8 cellular contexts compared by ENCODE assay signal in the genomic region with DNA sequence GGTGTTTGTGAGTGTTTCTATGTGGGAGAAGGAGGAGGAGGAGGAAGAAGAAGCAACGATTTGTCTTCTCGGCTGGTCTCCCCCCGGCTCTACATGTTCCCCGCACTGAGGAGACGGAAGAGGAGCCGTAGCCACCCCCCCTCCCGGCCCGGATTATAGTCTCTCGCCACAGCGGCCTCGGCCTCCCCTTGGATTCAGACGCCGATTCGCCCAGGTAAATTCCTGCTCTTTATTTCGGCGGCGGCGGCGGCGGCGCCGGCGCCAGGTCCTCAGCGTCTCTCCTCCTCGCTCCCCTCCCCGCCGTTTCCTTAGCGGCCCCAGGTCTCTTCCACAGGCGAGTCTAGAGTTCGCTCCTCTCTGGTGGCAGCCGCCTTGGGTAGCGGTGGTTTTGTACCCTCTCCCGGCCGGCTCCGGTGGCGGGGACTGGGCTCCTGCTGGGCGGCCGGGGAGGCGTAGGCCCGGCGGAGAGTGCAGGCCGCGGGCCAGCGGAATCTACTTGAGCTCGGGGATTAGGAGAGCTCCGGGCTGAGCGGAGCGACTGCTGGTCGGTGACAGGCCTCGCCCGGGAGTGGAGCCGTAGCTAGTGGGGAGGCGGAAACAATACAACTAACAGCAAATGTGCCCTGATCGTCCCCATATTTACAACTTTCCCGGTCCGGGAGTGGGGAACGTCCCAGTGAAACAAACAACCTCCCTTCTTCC. TPM values are rescaled to one million over a fixed set of nuclear protein-coding genes. Genes with fewer than 3 reads are reported as not detected.
DNase-seq lines count a peak whose midpoint lies in the region; ATAC-seq and TF ChIP-seq lines count a peak whose summit lies in the region.

No MANE protein-coding gene starts in this region.

- POLR2A ChIA-PET in OCI-LY7 (lab: Charles Lee) = interaction anchor here (0.6 to 2.3 kb wide), 5 partner anchors 12 to 194 kb away, joined by 3 to 11 read pairs (median 5); no protein-coding TSS in a partner anchor

- H3K79me2 ChIP-seq in OCI-LY7 (ENCODE audit: insufficient read depth, low read depth, low read length) (peaks cover 96% of the 10 kb centered on the region), neural cell (replicated peaks; ENCODE audit: insufficient read depth, low read length) (peaks cover 88% of the 10 kb centered on the region)

- peak overlapping the region; percentile 91 for H3K27ac ChIP-seq in OCI-LY7 (ENCODE audit: low read depth, low read length, poor library complexity, severe bottlenecking)
- peak overlapping the region; percentile 96 for H3K27ac ChIP-seq in neural cell (ENCODE audit: low read length)

- H3K27ac Mint-ChIP-seq in stimulated activated naive CD8-positive, alpha-beta T cell treated with anti-CD3 and anti-CD28 coated beads, Interleukin-15, amount 100 ng/mL, for 72 hours = peak overlapping the region; percentile 97 to 98

- H3K9ac ChIP-seq in neural cell (ENCODE audit: low read length) = peak overlapping the region; percentile 97

- H3K4me3 Mint-ChIP-seq in stimulated activated naive CD8-positive, alpha-beta T cell treated with anti-CD3 and anti-CD28 coated beads, Interleukin-15, amount 100 ng/mL, for 72 hours = peak overlapping the region; percentile 94 to 98

- DNase-seq in Ammon's horn (ENCODE audit: low spot score) = peak; percentile 77
- DNase-seq in HUDEP-2 (lab: John Stamatoyannopoulos, UW; ENCODE audit: unreplicated experiment in 76 of 76) = peak in 53 of 76 experiments; percentile 1 to 70 (median 35)
- DNase-seq in OCI-LY7 (ENCODE audit: low spot score) = peak; percentile 78
- peak; percentile 44 for DNase-seq in activated T-helper 9 cell treated with anti-CD3 and anti-CD28 coated beads, Interleukin-2, amount 50 U/mL, for 16 hours (ENCODE audit: low read depth)
- peak; percentile 70 for DNase-seq in fibroblast of villous mesenchyme (ENCODE audit: low read depth)
- peak; percentile 70 to 74 for DNase-seq in stimulated activated naive CD8-positive, alpha-beta T cell treated with anti-CD3 and anti-CD28 coated beads, Interleukin-15, amount 100 ng/mL, for 72 hours

- BruUV-seq in OCI-LY7 (replicated peaks; lab: Mats Ljungman, UMichigan) = no TSS peak

- peaks cover 43% of the 10 kb centered on the region for H3K4me1 ChIP-seq in OCI-LY7 (ENCODE audit: insufficient read depth, low read length, poor library complexity, severe bottlenecking)

- H3K36me3 ChIP-seq in OCI-LY7 (ENCODE audit: insufficient read depth, low read length) (peaks cover 15% of the 10 kb centered on the region), neural cell (ENCODE audit: insufficient read depth, low read length) (no peaks in the 10 kb centered on the region)

- H3K4me2 ChIP-seq in OCI-LY7 (ENCODE audit: low read length) = peak overlapping the region; percentile 77
- H3K4me2 ChIP-seq in neural cell (ENCODE audit: low read length) = peak overlapping the region; percentile 96

- H3K27me3 ChIP-seq in neural cell (ENCODE audit: insufficient read depth, low read depth, low read length) = no peaks in the 10 kb centered on the region

- no peak for TF ChIP-seq RAD21 in neural cell (conservative IDR thresholded peaks at IDR 0.05)

- H3F3A ChIP-seq in neural cell (ENCODE audit: insufficient read depth, low read length, poor library complexity, severe bottlenecking) = no peaks in the 10 kb centered on the region

- peaks cover 49% of the 10 kb centered on the region for H3K4me1 Mint-ChIP-seq in stimulated activated naive CD8-positive, alpha-beta T cell treated with anti-CD3 and anti-CD28 coated beads, Interleukin-15, amount 100 ng/mL, for 72 hours

- H3K9me2 ChIP-seq in OCI-LY7 (ENCODE audit: insufficient read depth, low read length) (no peaks in the 10 kb centered on the region), neural cell (ENCODE audit: insufficient read depth, low read length) (no peaks in the 10 kb centered on the region)

- peak overlapping the region; percentile 82 for H3K4me3 ChIP-seq in OCI-LY7 (ENCODE audit: low read depth, low read length, poor library complexity, severe bottlenecking)
- H3K4me3 ChIP-seq in fibroblast of villous mesenchyme (ENCODE audit: low read depth, low read length) = peak overlapping the region; percentile 87
- H3K4me3 ChIP-seq in neural cell (ENCODE audit: low read length) = peak overlapping the region; percentile 85

- H3K9me3 ChIP-seq in OCI-LY7 (ENCODE audit: low read length) (no peaks in the 10 kb centered on the region), neural cell (ENCODE audit: low read length) (no peaks in the 10 kb centered on the region)

- H4K20me1 ChIP-seq in OCI-LY7 (ENCODE audit: insufficient read depth, low read length) (peaks cover 69% of the 10 kb centered on the region), neural cell (ENCODE audit: insufficient read depth) (peaks cover 17% of the 10 kb centered on the region)

- no peaks in the 10 kb centered on the region for H3K9me3 Mint-ChIP-seq in stimulated activated naive CD8-positive, alpha-beta T cell treated with anti-CD3 and anti-CD28 coated beads, Interleukin-15, amount 100 ng/mL, for 72 hours

- ATAC-seq in GM19452 (IDR thresholded peaks at IDR 0.05; ENCODE audit: unreplicated experiment) = peak; percentile 17
- ATAC-seq in stimulated activated naive CD8-positive, alpha-beta T cell treated with anti-CD3 and anti-CD28 coated beads, Interleukin-15, amount 100 ng/mL, for 72 hours = peak; percentile 58

- intact Hi-C loops in OCI-LY7 (cut with micrococcal nuclease; ENCODE audit: unreplicated experiment) = loop anchor here (1.0 to 10.0 kb wide), 6 partner anchors 65 to 1962 kb away; a partner anchor contains a TSS

- H2AFZ ChIP-seq in OCI-LY7 (ENCODE audit: low read length) (peak overlapping the region; percentile 48), neural cell (ENCODE audit: low read depth, low read length) (peak overlapping the region; percentile 40)

- CTCF ChIA-PET in OCI-LY7 (lab: Charles Lee; ENCODE audit: unreplicated experiment) = no interaction called here

- TF ChIP-seq EP300 in neural cell (conservative IDR thresholded peaks at IDR 0.05; ENCODE audit: poor library complexity, severe bottlenecking) = no peak

- TF ChIP-seq CTCF in OCI-LY7 (conservative IDR thresholded peaks at IDR 0.05; ENCODE audit: low read length) (no peak), fibroblast of villous mesenchyme (IDR thresholded peaks at IDR 0.05; ENCODE audit: insufficient read depth, low read depth, low read length) (no peak), neural cell (IDR thresholded peaks at IDR 0.05; ENCODE audit: poor library complexity, severe bottlenecking) (no peak)

- H3K27me3 Mint-ChIP-seq in stimulated activated naive CD8-positive, alpha-beta T cell treated with anti-CD3 and anti-CD28 coated beads, Interleukin-15, amount 100 ng/mL, for 72 hours = no peaks in the 10 kb centered on the region

TF ChIP-seq in neural cell, 6 proteins besides CTCF, POLR2A, EP300 and RAD21:
- TF ChIP-seq MXI1 (conservative IDR thresholded peaks at IDR 0.05; ENCODE audit: poor library complexity, severe bottlenecking) = peak; percentile 27
- TF ChIP-seq EZH2 (IDR thresholded peaks at IDR 0.05; ENCODE audit: borderline replicate concordance, insufficient read depth, low read length, poor library complexity, severe bottlenecking) = no peak
- no peak for TF ChIP-seq SMC3 (conservative IDR thresholded peaks at IDR 0.05; ENCODE audit: poor library complexity)

RNA-seq across cellular contexts. Expression of a gene that starts 0.5 kb away (rescaled TPM):
- total RNA-seq in OCI-LY7 (2014; rRNA removed; shearing (Covaris generic)) = 24.9 and 29.1 TPM in 2 replicates
- 56.1 and 61.5 TPM in 2 replicates for total RNA-seq in OCI-LY7 (2022)
- total RNA-seq in fibroblast of villous mesenchyme = 20.6 and 24.6 TPM in 2 replicates
- 23.4 and 27.5 TPM in 2 replicates for polyA plus RNA-seq in neural cell
- polyA minus RNA-seq in neural cell = 103 and 129 TPM in 2 replicates

Comparison
In these comparisons a context has a peak if more than half of its experiments do, and no peak if none do; other contexts are left out.
1. Peak in every context shown above with its lines: DNase-seq, ATAC-seq, H3K4me3 ChIP-seq and H3K27ac ChIP-seq.